Comparison of ENCODE assay signal across 27 cellular contexts in genomic region chr9:11269036-11269435, GRCh38.
DNase-seq lines count a peak whose midpoint lies in the region; ATAC-seq and TF ChIP-seq lines count a peak whose summit lies in the region.
"Had no signal": no experiment of that assay in that cellular context is flagged by ENCODE, and none has a peak within 500 bp of the region (broad histone marks: within the 10 kb centered on the region; RNA-seq: fewer than 3 reads in every experiment).

No MANE protein-coding gene starts in this region.

- no peak overlapping the region for H3K4me3 Mint-ChIP-seq in GM23338
- H3K4me3 Mint-ChIP-seq in activated T-cell treated with anti-CD3 and anti-CD28 coated beads, Interleukin-2, amount 50 U/mL, for 24 hours = no peak overlapping the region
- H3K4me3 Mint-ChIP-seq: activated naive CD8-positive, alpha-beta T cell; central memory CD8-positive, alpha-beta T cell; neural crest cell; stimulated activated effector memory CD8-positive, alpha-beta T cell treated with anti-CD3 and anti-CD28 coated beads, Interleukin-12 subunit alpha, Interleukin-12 subunit beta, amount 100 ng/mL, for 72 hours had no signal

- peak; percentile 1 for DNase-seq in A172 (ENCODE audit: low spot score)
- DNase-seq in GM23338 (ENCODE audit: low spot score) = peak; percentile 45
- DNase-seq in amniotic epithelial cell (ENCODE audit: low read depth) = peak; percentile 53
- peak; percentile 3 for DNase-seq in iPS DF 4.7 (ENCODE audit: extremely low read depth, low spot score)
- no peak for DNase-seq in activated T-cell treated with anti-CD3 and anti-CD28 coated beads, Interleukin-2, amount 50 U/mL, for 24 hours
- DNase-seq in COR-L47 (lab: John Stamatoyannopoulos, UW) = no peak
- DNase-seq: activated CD4-positive, alpha-beta T cell treated with anti-CD3 and anti-CD28 coated beads, Interleukin-2, amount 50 U/mL, for 48 hours; activated CD8-positive, alpha-beta memory T cell treated with anti-CD3 and anti-CD28 coated beads, Interleukin-2, amount 50 U/mL, for 48 hours; Calu3; dermis blood vessel endothelial cell; EL; KG1; lower lobe of right lung; NCI-H1436 treated with DMSO at 0.1 percent for 48 hours; NCI-H524 treated with DMSO at 0.1 percent for 48 hours; right cardiac atrium; stimulated activated CD4-positive, alpha-beta T cell treated with anti-CD3 and anti-CD28 coated beads, Interleukin-12 subunit alpha, Interleukin-12 subunit beta, amount 100 ng/mL, for 4 hours; stimulated activated CD4-positive, alpha-beta T cell treated with anti-CD3 and anti-CD28 coated beads, Interleukin-4, amount 100 ng/mL, for 24 hours; trophoblast cell had no signal

- H3K4me2 ChIP-seq in GM23338 = no peak overlapping the region

- peaks cover 57% of the 10 kb centered on the region for H3K9me3 Mint-ChIP-seq in GM23338
- H3K9me3 Mint-ChIP-seq in activated T-cell treated with anti-CD3 and anti-CD28 coated beads, Interleukin-2, amount 50 U/mL, for 24 hours = peaks cover 25% of the 10 kb centered on the region
- H3K9me3 Mint-ChIP-seq: central memory CD8-positive, alpha-beta T cell had no signal

- no peak for TF ChIP-seq CTCF in GM23338 (conservative IDR thresholded peaks at IDR 0.05; ENCODE audit: low read depth in 2 of 2)

- H2AFZ ChIP-seq in GM23338 = no peak overlapping the region

- no peaks in the 10 kb centered on the region for H4K20me1 ChIP-seq in GM23338 (replicated peaks; ENCODE audit: insufficient read depth)

- H3K36me3 Mint-ChIP-seq in GM23338 (ENCODE audit: low read depth) = peaks cover 39% of the 10 kb centered on the region; the same call in 2 of the 3 replicates
- no peaks in the 10 kb centered on the region for H3K36me3 Mint-ChIP-seq in activated T-cell treated with anti-CD3 and anti-CD28 coated beads, Interleukin-2, amount 50 U/mL, for 24 hours (ENCODE audit: low read depth)
- H3K36me3 Mint-ChIP-seq: activated naive CD8-positive, alpha-beta T cell; stimulated activated effector memory CD8-positive, alpha-beta T cell treated with anti-CD3 and anti-CD28 coated beads, Interleukin-12 subunit alpha, Interleukin-12 subunit beta, amount 100 ng/mL, for 72 hours had no signal

- no peak overlapping the region for H3K4me3 ChIP-seq in GM23338
- H3K4me3 ChIP-seq: lower lobe of right lung, SK-N-MC had no signal

- peaks cover 16% of the 10 kb centered on the region for H3K36me3 ChIP-seq in GM23338 (ENCODE audit: insufficient read depth)
- H3K36me3 ChIP-seq: lower lobe of right lung had no signal

- H3K4me1 Mint-ChIP-seq in GM23338 = no peaks in the 10 kb centered on the region
- H3K4me1 Mint-ChIP-seq in activated T-cell treated with anti-CD3 and anti-CD28 coated beads, Interleukin-2, amount 50 U/mL, for 24 hours (ENCODE audit: low read depth) = no peaks in the 10 kb centered on the region
- H3K4me1 Mint-ChIP-seq: central memory CD8-positive, alpha-beta T cell; neural crest cell; stimulated activated effector memory CD8-positive, alpha-beta T cell treated with anti-CD3 and anti-CD28 coated beads, Interleukin-12 subunit alpha, Interleukin-12 subunit beta, amount 100 ng/mL, for 72 hours had no signal

- H3K4me1 ChIP-seq in GM23338 (ENCODE audit: insufficient read depth) = no peaks in the 10 kb centered on the region
- H3K4me1 ChIP-seq: lower lobe of right lung had no signal

- no peaks in the 10 kb centered on the region for H3F3A ChIP-seq in GM23338 (replicated peaks; ENCODE audit: low read depth)

- H3K79me2 ChIP-seq in GM23338 (replicated peaks; ENCODE audit: insufficient read depth) = no peaks in the 10 kb centered on the region

- H3K27ac ChIP-seq in GM23338 (ENCODE audit: low read depth) = no peak overlapping the region
- H3K27ac ChIP-seq: C4-2B, lower lobe of right lung, SK-N-MC had no signal

- H3K9me2 ChIP-seq in GM23338 (ENCODE audit: insufficient read depth) = 0 out of 2 replicates have a peak, but pooled peaks cover under 1% of the 10 kb centered on the region

- H3K27me3 Mint-ChIP-seq in GM23338 (ENCODE audit: insufficient read depth, low read depth, poor library complexity) = no peaks in the 10 kb centered on the region
- H3K27me3 Mint-ChIP-seq in activated T-cell treated with anti-CD3 and anti-CD28 coated beads, Interleukin-2, amount 50 U/mL, for 24 hours = no peaks in the 10 kb centered on the region
- H3K27me3 Mint-ChIP-seq: activated naive CD8-positive, alpha-beta T cell; central memory CD8-positive, alpha-beta T cell had no signal

- H3K27ac Mint-ChIP-seq in GM23338 = no peak overlapping the region
- no peak overlapping the region for H3K27ac Mint-ChIP-seq in activated T-cell treated with anti-CD3 and anti-CD28 coated beads, Interleukin-2, amount 50 U/mL, for 24 hours
- H3K27ac Mint-ChIP-seq: activated naive CD8-positive, alpha-beta T cell; activated T-helper 2 cell treated with anti-CD3 and anti-CD28 coated beads, Interferon-gamma antibody, Interleukin-2, Interleukin-4, amounts not matched to agents 10 μg/mL and 5 μg/mL and 100 μg/mL, durations not matched to agents 14 hours and 24 hours and 36 hours; stimulated activated effector memory CD8-positive, alpha-beta T cell treated with anti-CD3 and anti-CD28 coated beads, Interleukin-12 subunit alpha, Interleukin-12 subunit beta, amount 100 ng/mL, for 72 hours had no signal

- no peaks in the 10 kb centered on the region for H3K27me3 ChIP-seq in GM23338 (ENCODE audit: insufficient read depth)

- no peak for ATAC-seq in GM23338
- ATAC-seq in HG03565 (IDR thresholded peaks at IDR 0.05; ENCODE audit: unreplicated experiment) = no peak
- ATAC-seq: lower lobe of right lung; right cardiac atrium; stimulated activated effector memory CD8-positive, alpha-beta T cell treated with anti-CD3 and anti-CD28 coated beads, Interleukin-12 subunit alpha, Interleukin-12 subunit beta, amount 100 ng/mL, for 72 hours had no signal

TF ChIP-seq in GM23338, 12 proteins besides CTCF, POLR2A, EP300 and RAD21 (continues in another document):
- TF ChIP-seq JUNB (IDR thresholded peaks at IDR 0.05; ENCODE audit: unreplicated experiment) (no peak), NANOG (IDR thresholded peaks at IDR 0.05; ENCODE audit: borderline replicate concordance) (no peak), ETS1 (IDR thresholded peaks at IDR 0.05) (no peak), ZNF114 (CRISPR knock-in tag; IDR thresholded peaks at IDR 0.05) (no peak), EZH2 (IDR thresholded peaks at IDR 0.05; ENCODE audit: low read depth, unreplicated experiment) (no peak), EZH2phosphoT487 (IDR thresholded peaks at IDR 0.05; ENCODE audit: unreplicated experiment) (no peak), ZNF331 (CRISPR knock-in tag; IDR thresholded peaks at IDR 0.05; ENCODE audit: low read depth) (no peak), CREB1 (CRISPR knock-in tag; IDR thresholded peaks at IDR 0.05; ENCODE audit: low read depth) (no peak), REST (IDR thresholded peaks at IDR 0.05; ENCODE audit: unreplicated experiment) (no peak)

Comparison
In these comparisons a context has a peak if more than half of its experiments do, and no peak if none do; other contexts are left out.
1. DNase-seq: peak in A172 (single experiment), GM23338 (single experiment), amniotic epithelial cell (single experiment) and iPS DF 4.7 (single experiment); none in activated T-cell treated with anti-CD3 and anti-CD28 coated beads, Interleukin-2, amount 50 U/mL, for 24 hours (single experiment) and COR-L47 (single experiment).